28 cellular contexts compared by ENCODE assay signal in the genomic region with DNA sequence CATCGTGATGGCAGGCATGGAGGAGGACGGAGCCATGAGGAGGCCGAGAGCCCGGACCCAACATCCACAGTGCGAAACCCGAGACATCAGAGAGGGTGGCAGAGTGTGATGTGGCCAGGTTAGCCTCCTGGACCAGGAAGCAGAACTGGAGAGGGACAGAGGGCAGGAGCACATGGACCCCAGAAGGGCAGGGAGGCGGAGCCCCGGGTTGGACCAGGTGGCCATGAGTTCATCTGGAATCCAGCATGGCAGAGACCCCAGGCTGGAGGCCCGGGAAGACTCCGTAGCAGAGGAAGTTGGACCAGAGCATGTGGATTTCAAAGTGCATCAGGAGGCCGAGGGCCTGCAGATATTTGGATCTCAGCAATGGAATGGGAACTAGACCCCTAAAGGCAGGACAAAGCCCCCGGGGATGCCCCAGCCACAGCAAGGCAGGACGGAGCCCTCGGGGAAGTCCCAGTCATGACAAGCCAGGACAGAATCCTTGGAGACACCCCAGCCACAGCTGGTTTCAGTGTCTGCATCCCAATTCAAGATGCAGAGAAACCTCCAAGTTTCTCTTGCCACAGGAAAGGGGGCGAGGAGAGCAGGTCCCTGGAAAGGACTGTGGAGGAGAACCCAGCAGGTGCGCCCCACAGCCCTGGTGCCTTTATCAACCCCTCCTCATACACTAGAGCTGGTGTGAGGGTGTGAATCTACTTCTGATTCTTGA.
"Had no signal": no experiment of that assay in that cellular context is flagged by ENCODE, and none has a peak within 500 bp of the region (broad histone marks: within the 10 kb centered on the region; RNA-seq: fewer than 3 reads in every experiment).

No MANE protein-coding gene starts in this region.

- H3K36me3 ChIP-seq: adrenal gland, esophagus muscularis mucosa, gastrocnemius medialis had no signal

- ATAC-seq: activated CD4-positive, alpha-beta T cell treated with anti-CD3 and anti-CD28 coated beads for 36 hours; activated naive CD8-positive, alpha-beta T cell treated with anti-CD3 and anti-CD28 coated beads, Interleukin-2, amount 50 U/mL, for 24 hours; activated T-cell treated with anti-CD3 and anti-CD28 coated beads, Interleukin-2, amount 50 U/mL, for 72 hours; body of pancreas; effector memory CD8-positive, alpha-beta T cell; foreskin keratinocyte; gastrocnemius medialis; T-helper 17 cell had no signal

- H3K27me3 ChIP-seq: adrenal gland, body of pancreas, foreskin keratinocyte, gastrocnemius medialis had no signal

- DNase-seq: activated CD4-positive, alpha-beta memory T cell treated with anti-CD3 and anti-CD28 coated beads, Interleukin-2, amount 10 ng/mL, durations not matched to agents 7 days and 5 days; activated CD4-positive, alpha-beta T cell treated with anti-CD3 and anti-CD28 coated beads for 36 hours; activated CD4-positive, alpha-beta T cell treated with anti-CD3 and anti-CD28 coated beads, Interleukin-2, amount 10 ng/mL, durations not matched to agents 7 days and 5 days; activated CD4-positive, alpha-beta T cell treated with anti-CD3 and anti-CD28 coated beads, Interleukin-2, amount 50 U/mL, for 4 hours; activated CD4-positive, CD25-positive, alpha-beta regulatory T cell; activated CD4-positive, CD25-positive, alpha-beta regulatory T cell treated with anti-CD3 and anti-CD28 coated beads, Interleukin-2, amount 50 U/mL, for 72 hours; activated CD8-positive, alpha-beta memory T cell treated with anti-CD3 and anti-CD28 coated beads, Interleukin-2, amount 50 U/mL, for 48 hours; activated naive CD4-positive, alpha-beta T cell treated with anti-CD3 and anti-CD28 coated beads for 36 hours; activated naive CD8-positive, alpha-beta T cell treated with anti-CD3 and anti-CD28 coated beads for 36 hours; activated naive CD8-positive, alpha-beta T cell treated with anti-CD3 and anti-CD28 coated beads, Interleukin-2, amount 50 U/mL, for 24 hours; activated T-cell treated with anti-CD3 and anti-CD28 coated beads for 4 hours; activated T-cell treated with anti-CD3 and anti-CD28 coated beads, Interleukin-2, amount 50 U/mL, for 24 hours; activated T-cell treated with anti-CD3 and anti-CD28 coated beads, Interleukin-2, amount 50 U/mL, for 72 hours; adrenal gland; amygdala; body of pancreas; caudate nucleus; effector memory CD8-positive, alpha-beta T cell; erythroblast; foreskin keratinocyte; gastrocnemius medialis; glutamatergic neuron; T-helper 1 cell; T-helper 17 cell; T1000 had no signal

- H3K4me3 ChIP-seq: adrenal gland, body of pancreas, coronary artery, dorsolateral prefrontal cortex, esophagus muscularis mucosa, gastrocnemius medialis had no signal

- H3K4me1 ChIP-seq: adrenal gland, esophagus muscularis mucosa, foreskin keratinocyte, gastrocnemius medialis had no signal

- H3K27ac ChIP-seq: adrenal gland, body of pancreas, coronary artery, dorsolateral prefrontal cortex, esophagus muscularis mucosa, foreskin keratinocyte, gastrocnemius medialis had no signal

- H3K9me3 ChIP-seq: adrenal gland, body of pancreas, esophagus muscularis mucosa, gastrocnemius medialis had no signal
